In the genomic region with DNA sequence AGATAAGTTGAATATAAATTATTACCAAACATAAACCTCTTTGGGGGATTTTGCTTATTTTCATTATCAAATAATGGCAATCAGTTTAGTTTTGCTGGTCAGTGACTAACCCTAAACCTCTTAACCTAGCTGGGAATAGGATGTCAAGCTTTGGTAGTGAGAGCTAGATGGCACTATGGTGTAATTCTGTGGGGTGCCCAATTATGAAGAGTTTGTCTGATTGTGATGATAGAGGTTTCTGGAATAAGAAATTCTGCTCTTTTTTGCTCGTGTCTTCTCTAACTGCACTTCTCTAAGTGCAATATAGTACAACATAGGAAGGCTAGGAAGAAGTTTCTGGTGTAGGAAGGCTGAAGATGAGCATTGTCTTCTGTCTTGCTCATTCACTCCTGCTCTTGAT, we compare ENCODE assay signal across 11 cellular contexts.
A peak's percentile ranks its signal among the peaks of the same experiment; 100 is the strongest.
DNase-seq lines count a peak whose midpoint lies in the region; ATAC-seq lines count a peak whose summit lies in the region.
"Had no signal": no experiment of that assay in that cellular context is flagged by ENCODE, and none has a peak within 500 bp of the region (broad histone marks: within the 10 kb centered on the region; RNA-seq: fewer than 3 reads in every experiment).

No MANE protein-coding gene starts in this region.

- no peak overlapping the region for H3K4me3 ChIP-seq in ACC112 (ENCODE audit: low read depth, low read length)
- H3K4me3 ChIP-seq: cardiac muscle cell had no signal

- peaks cover 11% of the 10 kb centered on the region for H3K4me1 ChIP-seq in ACC112 (ENCODE audit: control insufficient read depth, insufficient read depth, low read length, unreplicated experiment)

- intact Hi-C loops in posterior cingulate gyrus (cut with DNase I) = loop anchor here (5.0 to 10.0 kb wide), 2 partner anchors 471 to 499 kb away; partner anchors contain the start of gene ATP1B1

- H3K27ac ChIP-seq in ACC112 (ENCODE audit: low read depth, low read length) = peak overlapping the region; percentile 84
- H3K27ac ChIP-seq in caudate nucleus (ENCODE audit: low read depth, low read length) = peak overlapping the region; percentile 74
- H3K27ac ChIP-seq: C4-2B had no signal

- no peaks in the 10 kb centered on the region for H3K36me3 ChIP-seq in ACC112 (ENCODE audit: insufficient read depth, low read length)
- H3K36me3 ChIP-seq: cardiac muscle cell had no signal

- H3K27me3 ChIP-seq in ACC112 (ENCODE audit: insufficient read depth, low read length) = no peaks in the 10 kb centered on the region
- H3K27me3 ChIP-seq: cardiac muscle cell had no signal

- no peak overlapping the region for H2AFZ ChIP-seq in ACC112 (ENCODE audit: low read length, unreplicated experiment)

- ATAC-seq in GM18870 (IDR thresholded peaks at IDR 0.05; ENCODE audit: unreplicated experiment) = no peak
- no peak for ATAC-seq in HG02970 (IDR thresholded peaks at IDR 0.05; ENCODE audit: low FRiP score, unreplicated experiment)
- no peak for ATAC-seq in GM19351 (IDR thresholded peaks at IDR 0.05; ENCODE audit: unreplicated experiment)

- H3K79me2 ChIP-seq in ACC112 (ENCODE audit: control insufficient read depth, insufficient read depth, low read length, unreplicated experiment) = no peaks in the 10 kb centered on the region

- DNase-seq in Kasumi-1 (lab: John Stamatoyannopoulos, UW) (peak; percentile 3 to 10), caudate nucleus (lab: John Stamatoyannopoulos, UW) (peak in 3 of 61 donors; percentile 13 to 48 (median 28)), medulla oblongata (ENCODE audit: extremely low spot score) (peak; percentile 71), posterior cingulate gyrus (no peak)
- DNase-seq: NCI-H2081 treated with DMSO at 0.1 percent for 48 hours had no signal

Comparison
In these comparisons a context has a peak if more than half of its experiments do, and no peak if none do; other contexts are left out.
1. DNase-seq: peak in Kasumi-1 (2 of 2) and medulla oblongata (single experiment); none in posterior cingulate gyrus (0 of 10).